2 cellular contexts compared by ENCODE assay signal in genomic region chr1:235860829-235861228, GRCh38.
TF ChIP-seq lines count a peak whose summit lies in the region.

No MANE protein-coding gene starts in this region.

TF ChIP-seq in A549, 52 proteins besides CTCF, POLR2A, EP300 and RAD21 (continued from another document):
- TF ChIP-seq RCOR1 (IDR thresholded peaks at IDR 0.05; ENCODE audit: low read depth, low read length), result no peak
- no peak for TF ChIP-seq TP53 (CRISPR knock-in tag; IDR thresholded peaks at IDR 0.05)

TF ChIP-seq in HEK293, 187 proteins besides CTCF, POLR2A, EP300 and RAD21 (continued from another document):
- TF ChIP-seq KLF16 (tag by site-specific recombination; IDR thresholded peaks at IDR 0.05), result no peak
